8 cellular contexts compared by ENCODE assay signal in the genomic region with DNA sequence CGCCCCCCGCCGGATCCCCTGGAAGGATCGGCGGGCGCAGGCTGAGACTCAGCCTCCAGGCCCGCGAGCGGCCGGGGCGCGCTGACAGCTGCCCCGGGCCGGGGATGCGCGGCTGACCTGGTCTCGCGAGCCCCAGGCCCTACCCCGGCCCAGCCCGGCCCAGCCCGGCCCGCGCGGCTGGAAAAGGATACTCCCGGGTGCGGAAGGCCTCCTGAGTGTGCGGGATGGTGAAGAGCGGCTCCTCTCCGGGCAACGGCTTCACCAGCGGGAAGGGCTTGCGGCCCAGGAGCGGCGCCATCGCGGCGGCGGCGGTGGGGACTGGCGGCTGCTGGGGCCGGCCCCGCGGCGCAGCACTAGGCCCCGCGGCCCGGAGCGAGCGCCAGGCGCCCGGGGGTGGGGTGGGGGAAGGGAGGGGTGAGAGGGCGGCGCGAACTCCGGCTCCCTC. TPM values are rescaled to one million over a fixed set of nuclear protein-coding genes. Genes with fewer than 3 reads are reported as not detected.
DNase-seq lines count a peak whose midpoint lies in the region; ATAC-seq, FAIRE-seq and TF ChIP-seq lines count a peak whose summit lies in the region.

No MANE protein-coding gene starts in this region.

- ATAC-seq in GM18505 (IDR thresholded peaks at IDR 0.05; ENCODE audit: unreplicated experiment) (peak; percentile 47), HG02884 (IDR thresholded peaks at IDR 0.05; ENCODE audit: unreplicated experiment) (peak; percentile 32)

- H3K27ac ChIP-seq in BLaER1 (peak overlapping the region; percentile 97), breast epithelium (peak overlapping the region; percentile 94), kidney (ENCODE audit: low read depth in 2 of 2, low read length in 2 of 2) (peak overlapping the region; percentile 89 to 91)

- intact Hi-C loops in breast epithelium (cut with DNase I; ENCODE audit: low total_unique reads): no loop called here
- intact Hi-C loops in kidney (cut with DNase I): no loop called here

- peak overlapping the region; percentile 86 for H3K4me2 ChIP-seq in BLaER1

- TF ChIP-seq POLR2A in GM18505 (IDR thresholded peaks at IDR 0.05; ENCODE audit: borderline replicate concordance, extremely low read depth, insufficient read depth, insufficient read length) (peak; percentile 52), breast epithelium (IDR thresholded peaks at IDR 0.05) (no peak)

- DNase-seq in NCI-H748 (lab: John Stamatoyannopoulos, UW; ENCODE audit: unreplicated experiment) (peak; percentile 82), breast epithelium (ENCODE audit: low spot score in 2 of 2) (peak; percentile 20 to 53), kidney (no peak), middle frontal gyrus (ENCODE audit: extremely low spot score, low spot score) (no peak)
- DNase-seq in stimulated activated CD8-positive, alpha-beta memory T cell treated with anti-CD3 and anti-CD28 coated beads, Interleukin-2, amount 100 ng/mL, for 48 hours (ENCODE audit: low read depth in 2 of 2): peak; percentile 19 to 62

- H3K9me3 ChIP-seq in BLaER1 (no peaks in the 10 kb centered on the region), breast epithelium (no peaks in the 10 kb centered on the region), kidney (ENCODE audit: control insufficient read depth in 1 of 2, low read length in 2 of 2) (no peaks in the 10 kb centered on the region)

- peaks cover 22% of the 10 kb centered on the region for H3K36me3 ChIP-seq in BLaER1
- H3K36me3 ChIP-seq in breast epithelium: no peaks in the 10 kb centered on the region
- peaks cover 0 to 2% of the 10 kb centered on the region in 2 donors for H3K36me3 ChIP-seq in kidney (ENCODE audit: control insufficient read depth in 1 of 2, insufficient read depth in 2 of 2, low read length in 2 of 2)

- H3K9ac ChIP-seq in BLaER1: peak overlapping the region; percentile 99
- H3K9ac ChIP-seq in kidney (ENCODE audit: low read length in 2 of 2): peak overlapping the region; percentile 57 to 85

- TF ChIP-seq CTCF in breast epithelium (IDR thresholded peaks at IDR 0.05) (no peak), kidney (IDR thresholded peaks at IDR 0.05; ENCODE audit: borderline replicate concordance, extremely low read depth, insufficient read depth) (no peak)

- no peak for FAIRE-seq in kidney (lab: Jason Lieb, UNC)

- H3K4me1 ChIP-seq in BLaER1 (peaks cover 76% of the 10 kb centered on the region), breast epithelium (peaks cover 3 to 15% of the 10 kb centered on the region in 2 donors), kidney (ENCODE audit: control insufficient read depth in 1 of 2, insufficient read depth in 1 of 2, low read depth in 1 of 2, low read length in 2 of 2) (peaks cover 16 to 20% of the 10 kb centered on the region in 2 donors)

- H3K27me3 ChIP-seq in BLaER1 (no peaks in the 10 kb centered on the region), breast epithelium (no peaks in the 10 kb centered on the region)

- H3K4me3 ChIP-seq in BLaER1: peak overlapping the region; percentile 93
- H3K4me3 ChIP-seq in breast epithelium: peak overlapping the region; percentile 86 to 88 (median 87)
- peak overlapping the region; percentile 80 to 82 for H3K4me3 ChIP-seq in kidney (ENCODE audit: low read length in 2 of 2)

- peaks cover 50% of the 10 kb centered on the region for H4K20me1 ChIP-seq in BLaER1

RNA-seq across cellular contexts. Expression of a gene that starts 0.4 kb away (rescaled TPM):
- total RNA-seq in breast epithelium: 10 to 100 TPM; 53.7 to 57.4 (median 56.3) TPM
- total RNA-seq in kidney: 52.0 TPM
- polyA plus RNA-seq in kidney (ENCODE audit: insufficient read depth, low read depth, low replicate concordance): 10.4 TPM

RNA-seq across cellular contexts. Expression of a gene that starts 35.8 kb away (rescaled TPM):
- total RNA-seq in breast epithelium: 10 to 100 TPM; 29.6 to 93.0 (median 40.6) TPM
- total RNA-seq in kidney: 55.4 TPM
- 67.3 TPM for polyA plus RNA-seq in kidney (ENCODE audit: insufficient read depth, low read depth, low replicate concordance)

RNA-seq across cellular contexts. Expression of a gene that starts 56.7 kb away (rescaled TPM):
- total RNA-seq in breast epithelium (10 to 100 TPM; 31.0 to 39.3 (median 32.1) TPM), kidney (33.6 TPM)
- 18.8 TPM for polyA plus RNA-seq in kidney (ENCODE audit: insufficient read depth, low read depth, low replicate concordance)

Comparison
In these comparisons a context has a peak if more than half of its experiments do, and no peak if none do; other contexts are left out.
1. DNase-seq: peak in NCI-H748 (single experiment), breast epithelium (2 of 2) and stimulated activated CD8-positive, alpha-beta memory T cell treated with anti-CD3 and anti-CD28 coated beads, Interleukin-2, amount 100 ng/mL, for 48 hours (2 of 2); none in kidney (single experiment) and middle frontal gyrus (single experiment).
2. Peak in every context shown above with its lines, with median percentiles within 50 percentile points of each other: H3K27ac ChIP-seq and H3K4me3 ChIP-seq.